In the genomic region with DNA sequence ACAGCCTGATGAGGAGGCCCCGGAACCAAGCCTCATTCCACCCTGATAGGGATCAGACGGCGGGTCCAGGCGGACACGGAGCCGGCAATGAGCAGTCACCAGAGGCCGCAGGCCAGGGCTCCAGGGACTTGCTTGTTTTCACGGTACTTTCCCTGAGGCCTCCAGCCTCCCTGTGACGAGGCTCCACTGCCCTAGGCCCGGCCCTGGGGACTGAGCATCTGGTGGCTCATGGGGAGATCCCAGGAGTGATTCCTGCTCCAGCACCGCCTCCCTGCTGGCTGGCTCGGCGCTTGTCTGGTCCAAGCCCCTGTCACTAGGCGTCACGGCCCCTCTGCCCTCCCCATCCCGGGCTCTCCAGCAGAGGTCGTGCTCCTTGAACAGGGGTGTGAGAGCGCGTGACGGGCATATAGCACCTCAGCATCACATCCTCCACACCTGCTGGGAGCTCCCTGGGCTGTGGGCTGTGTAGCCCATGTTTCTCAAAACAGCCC, we compare ENCODE assay signal across 20 cellular contexts. TPM values are rescaled to one million over a fixed set of nuclear protein-coding genes. Genes with fewer than 3 reads are reported as not detected.
DNase-seq lines count a peak whose midpoint lies in the region; ATAC-seq and TF ChIP-seq lines count a peak whose summit lies in the region.
"Had no signal": no experiment of that assay in that cellular context is flagged by ENCODE, and none has a peak within 500 bp of the region (broad histone marks: within the 10 kb centered on the region; RNA-seq: fewer than 3 reads in every experiment).

No MANE protein-coding gene starts in this region.

- H2AK5ac ChIP-seq in trophoblast cell (ENCODE audit: low read length), result no peak overlapping the region

- intact Hi-C loops in Panc1 (cut with micrococcal nuclease; ENCODE audit: unreplicated experiment) (no loop called here), left ventricle myocardium inferior (cut with micrococcal nuclease) (no loop called here), mammary epithelial cell (cut with micrococcal nuclease) (no loop called here)

- H4K12ac ChIP-seq in trophoblast cell (ENCODE audit: low read depth, low read length), result no peak overlapping the region

- no peaks in the 10 kb centered on the region for H3K9me3 ChIP-seq in Panc1 (ENCODE audit: control insufficient read depth, insufficient read depth, low read depth, low read length)
- H3K9me3 ChIP-seq in left ventricle myocardium inferior (replicated peaks), result no peaks in the 10 kb centered on the region
- H3K9me3 ChIP-seq in trophoblast cell (ENCODE audit: insufficient read depth, low read depth, low read length), result no peaks in the 10 kb centered on the region
- H3K9me3 ChIP-seq in mammary epithelial cell (replicated peaks; ENCODE audit: insufficient read depth, low read length), result no peaks in the 10 kb centered on the region
- H3K9me3 ChIP-seq: ovary, upper lobe of right lung had no signal

- H3K4me3 ChIP-seq in Panc1 (ENCODE audit: low read depth in 2 of 2, low read length in 2 of 2) (no peak overlapping the region), left ventricle myocardium inferior (no peak overlapping the region), trophoblast cell (ENCODE audit: low read depth, low read length) (no peak overlapping the region), mammary epithelial cell (replicated peaks in 1 of 3; ENCODE audit: insufficient read depth in 1 of 3, low read depth in 2 of 3, low read length in 3 of 3) (no peak overlapping the region)
- H3K4me3 ChIP-seq: coronary artery, GM23248, ovary, upper lobe of right lung had no signal

- ATAC-seq in Panc1 (0 out of 2 replicates have a peak, but pooled peaks have one; percentile 13), GM21825 (IDR thresholded peaks at IDR 0.05; ENCODE audit: unreplicated experiment) (no peak)
- ATAC-seq: naive thymus-derived CD4-positive, alpha-beta T cell; sciatic nerve; upper lobe of right lung had no signal

- H3K14ac ChIP-seq in trophoblast cell (ENCODE audit: low read length), result no peak overlapping the region

- H3K36me3 ChIP-seq in Panc1 (ENCODE audit: control insufficient read depth, insufficient read depth, low read length) (no peaks in the 10 kb centered on the region), left ventricle myocardium inferior (peaks cover 18% of the 10 kb centered on the region), trophoblast cell (ENCODE audit: control insufficient read depth in 1 of 2, insufficient read depth in 2 of 2, low read length in 2 of 2) (peaks cover 0 to 4% of the 10 kb centered on the region in 2 experiments), mammary epithelial cell (ENCODE audit: insufficient read depth, low read length) (no peaks in the 10 kb centered on the region)
- H3K36me3 ChIP-seq: ovary, upper lobe of right lung had no signal

- no peak overlapping the region for H3K18ac ChIP-seq in trophoblast cell (ENCODE audit: low read length)

- dilution Hi-C loops in mammary epithelial cell (cut with HindIII; ENCODE audit: low sequenced_read_pairs), result no loop called here

- H3K4me2 ChIP-seq in trophoblast cell (ENCODE audit: low read length) (no peak overlapping the region), mammary epithelial cell (ENCODE audit: insufficient read depth, low read depth, low read length) (no peak overlapping the region)

- H3K4me1 ChIP-seq in Panc1 (ENCODE audit: control insufficient read depth, insufficient read depth, low read length) (no peaks in the 10 kb centered on the region; the same call in 1 of the 2 replicates), left ventricle myocardium inferior (peaks cover 80% of the 10 kb centered on the region), trophoblast cell (ENCODE audit: control insufficient read depth in 1 of 2, insufficient read depth in 2 of 2, low read length in 2 of 2) (peaks cover 5% of the 10 kb centered on the region in 2 experiments), mammary epithelial cell (ENCODE audit: insufficient read depth, low read length) (no peaks in the 10 kb centered on the region)
- H3K4me1 ChIP-seq: upper lobe of right lung had no signal

- in situ Hi-C loops in Panc1 (cut with HindIII; ENCODE audit: low pct_unique_long_range_greater_than_20kb, low sequenced_read_pairs) (no loop called here), mammary epithelial cell (cut with MboI; ENCODE audit: low sequenced_read_pairs in 2 of 2) (no loop called here)

- H2BK120ac ChIP-seq in trophoblast cell (ENCODE audit: insufficient read depth, low read length, poor library complexity), result no peak overlapping the region

- H3K4ac ChIP-seq in trophoblast cell (ENCODE audit: low read depth, low read length), result no peak overlapping the region

- CTCF ChIA-PET in Panc1 (lab: Charles Lee) (no interaction called here), mammary epithelial cell (lab: Charles Lee; ENCODE audit: low non-redundant PET) (no interaction called here)

- H3K23ac ChIP-seq in trophoblast cell (ENCODE audit: low read length), result no peak overlapping the region

- peak; percentile 78 for DNase-seq in ELF-1 (ENCODE audit: low read depth, low spot score)
- DNase-seq in Panc1 (ENCODE audit: low read depth, low spot score), result no peak
- peak; percentile 21 for DNase-seq in left ventricle myocardium inferior
- DNase-seq in trophoblast cell, result peak; percentile 56 to 63
- DNase-seq in mammary epithelial cell, result no peak
- DNase-seq in stimulated activated naive CD4-positive, alpha-beta T cell treated with Interleukin-2 at 50 U/mL for 16 hours (lab: John Stamatoyannopoulos, UW), result no peak
- DNase-seq: activated gamma-delta T cell treated with Interleukin-2 at 50 U/mL for 16 hours; activated T-cell treated with anti-CD3 and anti-CD28 coated beads, Interleukin-2, amount 50 U/mL, for 1 hour; CD4-positive, alpha-beta memory T cell; DMS79; GM23248; IMR-90; naive thymus-derived CD4-positive, alpha-beta T cell; NCI-H1417; NCI-H526; upper lobe of right lung had no signal

- H4K8ac ChIP-seq in trophoblast cell (ENCODE audit: low read depth, low read length), result no peak overlapping the region

- H3K79me2 ChIP-seq in trophoblast cell (ENCODE audit: control insufficient read depth, insufficient read depth, low read length, poor library complexity) (no peaks in the 10 kb centered on the region), mammary epithelial cell (ENCODE audit: insufficient read depth, low read length) (no peaks in the 10 kb centered on the region)

- H3K27me3 ChIP-seq in Panc1 (ENCODE audit: control insufficient read depth, insufficient read depth, low read length), result no peaks in the 10 kb centered on the region
- no peaks in the 10 kb centered on the region for H3K27me3 ChIP-seq in left ventricle myocardium inferior (ENCODE audit: low read depth)
- H3K27me3 ChIP-seq in trophoblast cell (ENCODE audit: insufficient read depth, low read length), result no peaks in the 10 kb centered on the region
- H3K27me3 ChIP-seq in mammary epithelial cell (ENCODE audit: insufficient read depth, low read length), result no peaks in the 10 kb centered on the region
- H3K27me3 ChIP-seq: ovary, upper lobe of right lung had no signal

- no peak for TF ChIP-seq CTCF in Panc1 (IDR thresholded peaks at IDR 0.05)
- TF ChIP-seq CTCF in left ventricle myocardium inferior (IDR thresholded peaks at IDR 0.05; ENCODE audit: borderline replicate concordance), result no peak
- TF ChIP-seq CTCF in mammary epithelial cell (conservative IDR thresholded peaks at IDR 0.05 in 1 of 2, IDR thresholded peaks at IDR 0.05 in 1 of 2; ENCODE audit: extremely low read depth in 1 of 2, insufficient read depth in 1 of 2, low read depth in 1 of 2, low read length in 2 of 2), result no peak

- H3K27ac ChIP-seq in Panc1 (ENCODE audit: low read length), result no peak overlapping the region
- H3K27ac ChIP-seq in left ventricle myocardium inferior (replicated peaks), result peak overlapping the region; percentile 82
- no peak overlapping the region for H3K27ac ChIP-seq in trophoblast cell (ENCODE audit: low read depth, low read length)
- H3K27ac ChIP-seq in mammary epithelial cell (ENCODE audit: insufficient read depth, low read depth, low read length), result no peak overlapping the region
- H3K27ac ChIP-seq: coronary artery, GM23248, ovary, upper lobe of right lung had no signal

- no CpG with 5 or more reads among the region's 20 CpGs for WGBS in trophoblast cell (ENCODE audit: extremely low coverage, insufficient coverage, insufficient read length)
- WGBS in mammary epithelial cell (ENCODE audit: low coverage, missing lambda C conversion rate), result 92% methylated on average over 16 of the region's 20 CpGs

- peaks cover 4% of the 10 kb centered on the region for H3K79me1 ChIP-seq in trophoblast cell (ENCODE audit: low read length)

- BruUV-seq in Panc1 (replicated peaks; lab: Mats Ljungman, UMichigan) (no TSS peak), mammary epithelial cell (replicated peaks; lab: Mats Ljungman, UMichigan) (no TSS peak)

- H2BK5ac ChIP-seq in trophoblast cell (ENCODE audit: low read depth, low read length, poor library complexity), result no peak overlapping the region

- H4K20me1 ChIP-seq in mammary epithelial cell (ENCODE audit: insufficient read depth, low read length), result no peaks in the 10 kb centered on the region

- H4K91ac ChIP-seq in trophoblast cell (ENCODE audit: low read depth, low read length), result no peak overlapping the region

- H3K9ac ChIP-seq in trophoblast cell (ENCODE audit: low read length) (no peak overlapping the region), mammary epithelial cell (ENCODE audit: insufficient read depth, low read length) (no peak overlapping the region)
- H3K9ac ChIP-seq: GM23248 had no signal

- POLR2A ChIA-PET in Panc1 (lab: Charles Lee), result no interaction called here

- H2AFZ ChIP-seq in trophoblast cell (ENCODE audit: insufficient read depth, low read length, poor library complexity) (no peak overlapping the region), mammary epithelial cell (ENCODE audit: low read depth, low read length) (no peak overlapping the region)
- H2AFZ ChIP-seq: GM23248 had no signal

- no peak overlapping the region for H2BK12ac ChIP-seq in trophoblast cell (ENCODE audit: low read length)

RNA-seq across cellular contexts. Expression of gene HTRA3, which starts 14.1 kb away (rescaled TPM):
- 0.98 TPM for total RNA-seq in Panc1 (2021; ENCODE audit: unreplicated experiment)
- 2.1 TPM for polyA plus RNA-seq in Panc1 (2012; ENCODE audit: insufficient read length)
- total RNA-seq in left ventricle myocardium inferior, result 119 TPM
- 31.1 and 33.0 TPM in 2 replicates for polyA plus RNA-seq in trophoblast cell (2013)
- total RNA-seq in mammary epithelial cell, result under 1 TPM in 1 of 2 donors, not detected in 1; 0.17 TPM
- not detected for polyA plus RNA-seq in mammary epithelial cell
- 2.5 TPM for polyA minus RNA-seq in mammary epithelial cell
- total RNA-seq: CD4-positive, alpha-beta memory T cell; naive thymus-derived CD4-positive, alpha-beta T cell had no signal
- polyA plus RNA-seq: CD4-positive, alpha-beta memory T cell; naive thymus-derived CD4-positive, alpha-beta T cell had no signal

Comparison
In these comparisons a context has a peak if more than half of its experiments do, and no peak if none do; other contexts are left out.
1. DNase-seq: peak in ELF-1 (single experiment), left ventricle myocardium inferior (single experiment) and trophoblast cell (2 of 2); none in Panc1 (single experiment), mammary epithelial cell (single experiment) and stimulated activated naive CD4-positive, alpha-beta T cell treated with Interleukin-2 at 50 U/mL for 16 hours (single experiment).
2. RNA of gene HTRA3, which starts 14.1 kb away (total RNA-seq): 119 TPM in left ventricle myocardium inferior (single experiment); 0.98 TPM in Panc1 (single experiment) and 0.17 TPM in mammary epithelial cell; every median in the first group is over 10 times any median in the second.